ENCODE assay signal across 8 cellular contexts in genomic region chr1:92487078-92487605, GRCh38. TPM values are rescaled to one million over a fixed set of nuclear protein-coding genes. Genes with fewer than 3 reads are reported as not detected.
DNase-seq lines count a peak whose midpoint lies in the region; ATAC-seq and TF ChIP-seq lines count a peak whose summit lies in the region.

No MANE protein-coding gene starts in this region.

- peaks cover 6% of the 10 kb centered on the region; the same call in 1 of the 2 replicates for H3K4me1 ChIP-seq in OCI-LY3 (ENCODE audit: low read length)
- peaks cover 35 to 39% (median 36%) of the 10 kb centered on the region in 3 donors for H3K4me1 ChIP-seq in skeletal muscle tissue (ENCODE audit: control insufficient read depth in 3 of 3, insufficient read depth in 3 of 3, low read length in 3 of 3)

- H3K4me3 ChIP-seq in OCI-LY3 (ENCODE audit: low read length) (peak overlapping the region; percentile 90), fibroblast of pulmonary artery (replicated peaks; ENCODE audit: low read depth, low read length) (peak overlapping the region; percentile 53), skeletal muscle tissue (ENCODE audit: low read length in 3 of 3) (peak overlapping the region; percentile 41 to 52 (median 48))

- ATAC-seq in HG03108 (IDR thresholded peaks at IDR 0.05; ENCODE audit: unreplicated experiment) (no peak), GM21619 (IDR thresholded peaks at IDR 0.05; ENCODE audit: unreplicated experiment) (no peak)

- TF ChIP-seq CTCF in OCI-LY3 (IDR thresholded peaks at IDR 0.05; ENCODE audit: low read depth, low read length) = no peak; the same call in 1 of the 2 replicates
- no peak for TF ChIP-seq CTCF in fibroblast of pulmonary artery (IDR thresholded peaks at IDR 0.05; ENCODE audit: low read length, missing control alignments)

- peak; percentile 23 for DNase-seq in NOMO-1 treated with DMSO at 0.1 percent for 48 hours (lab: John Stamatoyannopoulos, UW; ENCODE audit: unreplicated experiment)
- no peak for DNase-seq in NOMO-1 (lab: John Stamatoyannopoulos, UW; ENCODE audit: unreplicated experiment in 2 of 2)
- no peak for DNase-seq in fibroblast of pulmonary artery (ENCODE audit: low read depth)
- DNase-seq in hepatic stellate cell (ENCODE audit: low spot score) = no peak

- H3K9me3 ChIP-seq in OCI-LY3 (ENCODE audit: insufficient read depth, low read length) (no peaks in the 10 kb centered on the region), skeletal muscle tissue (ENCODE audit: control insufficient read depth in 3 of 3, low read length in 3 of 3) (no peaks in the 10 kb centered on the region)

- H3K27me3 ChIP-seq in OCI-LY3 (ENCODE audit: low read depth, low read length) (peaks cover 7% of the 10 kb centered on the region), skeletal muscle tissue (ENCODE audit: control insufficient read depth in 3 of 3, insufficient read depth in 3 of 3, low read length in 3 of 3) (peaks cover 53 to 64% (median 59%) of the 10 kb centered on the region in 3 donors)

- peak overlapping the region; percentile 16; the same call in 1 of the 2 replicates for H2AFZ ChIP-seq in OCI-LY3 (ENCODE audit: low read depth, low read length)

- H3K27ac ChIP-seq in OCI-LY3 (ENCODE audit: low read length) = no peak overlapping the region
- no peak overlapping the region for H3K27ac ChIP-seq in skeletal muscle tissue (ENCODE audit: low read depth, low read length)

- no peaks in the 10 kb centered on the region for H3K79me2 ChIP-seq in OCI-LY3 (ENCODE audit: low read length)

- H4K20me1 ChIP-seq in OCI-LY3 (ENCODE audit: insufficient read depth, low read length) = no peaks in the 10 kb centered on the region

- peak overlapping the region; percentile 74 for H3K4me2 ChIP-seq in OCI-LY3 (ENCODE audit: low read length)

- peak overlapping the region; percentile 75; the same call in 1 of the 2 replicates for H3K9ac ChIP-seq in OCI-LY3 (ENCODE audit: low read length)
- peak overlapping the region in 1 of 3 donors; percentile 16 for H3K9ac ChIP-seq in skeletal muscle tissue (ENCODE audit: low read depth in 1 of 3, low read length in 3 of 3)

- H3K36me3 ChIP-seq in OCI-LY3 (replicated peaks; ENCODE audit: low read depth, low read length) (no peaks in the 10 kb centered on the region), skeletal muscle tissue (ENCODE audit: control insufficient read depth in 3 of 3, insufficient read depth in 3 of 3, low read length in 3 of 3) (no peaks in the 10 kb centered on the region)

RNA-seq across cellular contexts. Expression of gene GFI1, which starts 0.4 kb away (rescaled TPM):
- total RNA-seq in skeletal muscle tissue = 0.52 TPM
